ENCODE assay signal across 21 cellular contexts in the genomic region with DNA sequence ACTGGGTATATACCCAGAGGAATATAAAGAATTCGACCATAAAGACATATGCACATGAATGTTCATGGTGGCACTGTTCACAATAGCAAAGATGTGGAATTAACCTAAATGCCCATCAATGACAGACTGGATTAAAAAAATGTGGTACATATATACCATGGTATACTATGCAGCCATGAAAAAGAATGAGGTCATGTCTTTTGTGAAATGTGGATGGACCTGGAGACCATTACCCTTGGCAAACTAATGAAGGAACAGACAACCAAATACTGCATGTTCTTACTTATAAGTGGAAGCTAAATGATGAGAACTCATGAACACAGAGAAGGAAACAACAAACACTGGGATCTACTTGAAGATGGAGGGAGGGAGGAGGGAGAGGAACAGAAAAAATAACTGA.
DNase-seq lines count a peak whose midpoint lies in the region; ATAC-seq, FAIRE-seq and TF ChIP-seq lines count a peak whose summit lies in the region.
"Had no signal": no experiment of that assay in that cellular context is flagged by ENCODE, and none has a peak within 500 bp of the region (broad histone marks: within the 10 kb centered on the region; RNA-seq: fewer than 3 reads in every experiment).

No MANE protein-coding gene starts in this region.

- H3K27me3 ChIP-seq in keratinocyte (ENCODE audit: control insufficient read depth, extremely low read depth, insufficient read depth, low read length): no peaks in the 10 kb centered on the region
- H3K27me3 ChIP-seq in vagina: no peaks in the 10 kb centered on the region
- H3K27me3 ChIP-seq: BLaER1 treated with 17β-estradiol and CSF1 and Interleukin-3, amounts not matched to agents 10 nM and 100 nM had no signal

- CTCF ChIA-PET in A549 (lab: Yijun Ruan, JAX) (interaction anchor here (0.9 kb wide), 1 partner anchor 115 kb away, joined by 3 read pairs; no protein-coding TSS in a partner anchor), HEK293 (lab: Yijun Ruan, JAX) (no interaction called here)

- no peak for TF ChIP-seq CTCF in A549 (IDR thresholded peaks at IDR 0.05)
- TF ChIP-seq CTCF in HEK293 (tag by site-specific recombination; IDR thresholded peaks at IDR 0.05): no peak
- no peak for TF ChIP-seq CTCF in keratinocyte (optimal IDR thresholded peaks at IDR 0.05 in 1 of 3, IDR thresholded peaks at IDR 0.05 in 1 of 3, conservative IDR thresholded peaks at IDR 0.05 in 1 of 3; ENCODE audit: extremely low read depth in 1 of 3, insufficient read depth in 2 of 3, low read length in 3 of 3)
- no peak for TF ChIP-seq CTCF in vagina (IDR thresholded peaks at IDR 0.05)
- no peak for TF ChIP-seq CTCF in GM10266 (IDR thresholded peaks at IDR 0.05; ENCODE audit: control insufficient read depth, insufficient read depth, low read depth, missing control alignments)

- H2AFZ ChIP-seq in keratinocyte (ENCODE audit: control insufficient read depth, low read length): no peak overlapping the region

- no peak for TF ChIP-seq RAD21 in A549 (conservative IDR thresholded peaks at IDR 0.05 in 1 of 2, IDR thresholded peaks at IDR 0.05 in 1 of 2)

- intact Hi-C loops in vagina (cut with DNase I): no loop called here

- H3K4me3 ChIP-seq in A549 (no peak overlapping the region), HEK293 (ENCODE audit: low read depth, low read length) (no peak overlapping the region), keratinocyte (ENCODE audit: control insufficient read depth in 2 of 3, extremely low read depth in 1 of 3, insufficient read depth in 2 of 3, low read depth in 1 of 3, low read length in 3 of 3) (no peak overlapping the region), vagina (no peak overlapping the region)
- H3K4me3 ChIP-seq: BLaER1 treated with 17β-estradiol and CSF1 and Interleukin-3, amounts not matched to agents 10 nM and 100 nM; GM12878 had no signal

- no peaks in the 10 kb centered on the region for H3K79me2 ChIP-seq in keratinocyte (ENCODE audit: control insufficient read depth, insufficient read depth, low read length)

- dilution Hi-C loops in keratinocyte (cut with MboI; ENCODE audit: extremely low pct_ligation_motif_present, low sequenced_read_pairs): no loop called here

- FAIRE-seq in A549 (lab: Jason Lieb, UNC) (peak; percentile 87), keratinocyte (lab: Jason Lieb, UNC) (peak; percentile 5)
- FAIRE-seq: A204.1, D721Med, G401.6, GM12878, GM12892, GM18507 had no signal

- H3K36me3 ChIP-seq in HEK293 (ENCODE audit: control insufficient read depth in 2 of 2, insufficient read depth in 1 of 2, low read length in 2 of 2) (no peaks in the 10 kb centered on the region), keratinocyte (ENCODE audit: control insufficient read depth in 2 of 2, extremely low read depth in 1 of 2, insufficient read depth in 2 of 2, low read length in 2 of 2) (no peaks in the 10 kb centered on the region), vagina (no peaks in the 10 kb centered on the region)
- H3K36me3 ChIP-seq: BLaER1 treated with 17β-estradiol and CSF1 and Interleukin-3, amounts not matched to agents 10 nM and 100 nM had no signal

- 19% methylated on average over 1 of the region's 1 CpG for WGBS in A549 (ENCODE audit: missing lambda C conversion rate)

- no peak for TF ChIP-seq POLR2A in A549 (IDR thresholded peaks at IDR 0.05; ENCODE audit: low read length)
- TF ChIP-seq POLR2A in vagina (IDR thresholded peaks at IDR 0.05): no peak

- no peak for ATAC-seq in A549
- ATAC-seq: CD8-positive, alpha-beta T cell; GM12878 had no signal

- H3K9me3 ChIP-seq in A549 (peaks cover 9% of the 10 kb centered on the region; the same call in 1 of the 3 replicates), HEK293 (ENCODE audit: control insufficient read depth, insufficient read depth, low read depth, low read length) (no peaks in the 10 kb centered on the region), keratinocyte (ENCODE audit: control insufficient read depth, low read depth, low read length) (no peaks in the 10 kb centered on the region), vagina (no peaks in the 10 kb centered on the region)
- H3K9me3 ChIP-seq: Caco-2 had no signal

- POLR2A ChIA-PET in A549 (lab: Yijun Ruan, JAX) (no interaction called here), HEK293 (lab: Yijun Ruan, JAX) (no interaction called here)

- no peak overlapping the region for H3K27ac ChIP-seq in A549
- H3K27ac ChIP-seq in HEK293 (ENCODE audit: extremely low read depth, low read depth, low read length): no peak overlapping the region
- H3K27ac ChIP-seq in keratinocyte (ENCODE audit: control insufficient read depth, insufficient read depth, low read length): no peak overlapping the region
- no peak overlapping the region for H3K27ac ChIP-seq in vagina
- H3K27ac ChIP-seq: BLaER1 treated with 17β-estradiol and CSF1 and Interleukin-3, amounts not matched to agents 10 nM and 100 nM; C4-2B had no signal

- no peak overlapping the region for H3K9ac ChIP-seq in keratinocyte (ENCODE audit: control insufficient read depth, extremely low read depth, insufficient read depth, low read length)
- H3K9ac ChIP-seq: BLaER1 treated with 17β-estradiol and CSF1 and Interleukin-3, amounts not matched to agents 10 nM and 100 nM had no signal

- no peaks in the 10 kb centered on the region for H4K20me1 ChIP-seq in keratinocyte (ENCODE audit: control insufficient read depth, extremely low read depth, insufficient read depth, low read length)
- H4K20me1 ChIP-seq: BLaER1 treated with 17β-estradiol and CSF1 and Interleukin-3, amounts not matched to agents 10 nM and 100 nM had no signal

- TF ChIP-seq EP300 in A549 (IDR thresholded peaks at IDR 0.05): no peak

- H3K4me1 ChIP-seq in A549 (peaks cover 8% of the 10 kb centered on the region; the same call in 2 of the 3 replicates), HEK293 (ENCODE audit: control insufficient read depth, insufficient read depth, low read length) (peaks cover 4% of the 10 kb centered on the region; the same call in 1 of the 2 replicates), keratinocyte (ENCODE audit: control insufficient read depth, extremely low read depth, insufficient read depth, low read length) (no peaks in the 10 kb centered on the region), vagina (no peaks in the 10 kb centered on the region)
- H3K4me1 ChIP-seq: BLaER1 treated with 17β-estradiol and CSF1 and Interleukin-3, amounts not matched to agents 10 nM and 100 nM; Caco-2 had no signal

- no peak overlapping the region for H3K4me2 ChIP-seq in A549
- no peak overlapping the region for H3K4me2 ChIP-seq in keratinocyte (ENCODE audit: control insufficient read depth, extremely low read depth, insufficient read depth, low read depth, low read length)
- H3K4me2 ChIP-seq: BLaER1 treated with 17β-estradiol and CSF1 and Interleukin-3, amounts not matched to agents 10 nM and 100 nM had no signal

- DNase-seq in A549 (ENCODE audit: low read depth in 1 of 2, low spot score in 1 of 2) (no peak), keratinocyte (ENCODE audit: low read depth, low spot score) (no peak), vagina (ENCODE audit: extremely low spot score in 2 of 2) (no peak), GM10266 (ENCODE audit: extremely low spot score) (no peak)
- DNase-seq: 8988T; AML-193; Caco-2; Calu3; CD4-positive, alpha-beta T cell; CD8-positive, alpha-beta T cell; DMS79 treated with DMSO at 0.1 percent for 48 hours; GF-D8 had no signal

- H3K9me1 ChIP-seq in keratinocyte (ENCODE audit: control insufficient read depth, extremely low read depth, insufficient read depth, low read length): no peaks in the 10 kb centered on the region

TF ChIP-seq in A549, 52 proteins besides CTCF, POLR2A, EP300 and RAD21:
- TF ChIP-seq NR3C1 (IDR thresholded peaks at IDR 0.05) (no peak), RNF2 (IDR thresholded peaks at IDR 0.05; ENCODE audit: borderline replicate concordance, low read depth) (no peak), RFX5 (IDR thresholded peaks at IDR 0.05) (no peak), NFE2L2 (conservative IDR thresholded peaks at IDR 0.05; ENCODE audit: low read length) (no peak)

TF ChIP-seq in HEK293, 187 proteins besides CTCF, POLR2A, EP300 and RAD21:
- no peak for TF ChIP-seq ZNF623 (tag by site-specific recombination; IDR thresholded peaks at IDR 0.05)
- TF ChIP-seq ZNF792 (tag by site-specific recombination; IDR thresholded peaks at IDR 0.05): no peak
- TF ChIP-seq ZBTB1 (tag by site-specific recombination; IDR thresholded peaks at IDR 0.05): no peak
- TF ChIP-seq ZNF341 (tag by site-specific recombination; IDR thresholded peaks at IDR 0.05; ENCODE audit: low read depth): no peak
- TF ChIP-seq ZFP3 (tag by site-specific recombination; IDR thresholded peaks at IDR 0.05; ENCODE audit: low read depth): no peak
- TF ChIP-seq ZNF514 (tag by site-specific recombination; IDR thresholded peaks at IDR 0.05): no peak
- peak; percentile 2 for TF ChIP-seq SETDB1 (IDR thresholded peaks at IDR 0.05; ENCODE audit: insufficient read length, low read length)
- TF ChIP-seq PRDM1 (tag by site-specific recombination; IDR thresholded peaks at IDR 0.05): no peak
- TF ChIP-seq, protein P1, sequence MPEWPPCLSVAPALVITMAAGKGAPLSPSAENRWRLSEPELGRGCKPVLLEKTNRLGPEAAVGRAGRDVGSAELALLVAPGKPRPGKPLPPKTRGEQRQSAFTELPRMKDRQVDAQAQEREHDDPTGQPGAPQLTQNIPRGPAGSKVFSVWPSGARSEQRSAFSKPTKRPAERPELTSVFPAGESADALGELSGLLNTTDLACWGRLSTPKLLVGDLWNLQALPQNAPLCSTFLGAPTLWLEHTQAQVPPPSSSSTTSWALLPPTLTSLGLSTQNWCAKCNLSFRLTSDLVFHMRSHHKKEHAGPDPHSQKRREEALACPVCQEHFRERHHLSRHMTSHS (tag by site-specific recombination; IDR thresholded peaks at IDR 0.05): no peak
- no peak for TF ChIP-seq ZNF140 (tag by site-specific recombination; IDR thresholded peaks at IDR 0.05)
- TF ChIP-seq ZNF146 (tag by site-specific recombination; IDR thresholded peaks at IDR 0.05): peak; percentile 36; the same call in 1 of the 2 replicates
- no peak for TF ChIP-seq ZNF610 (tag by site-specific recombination; IDR thresholded peaks at IDR 0.05; ENCODE audit: borderline replicate concordance)
- no peak for TF ChIP-seq ZNF596 (tag by site-specific recombination; IDR thresholded peaks at IDR 0.05)
